ENCODE assay signal across 34 cellular contexts in the genomic region with DNA sequence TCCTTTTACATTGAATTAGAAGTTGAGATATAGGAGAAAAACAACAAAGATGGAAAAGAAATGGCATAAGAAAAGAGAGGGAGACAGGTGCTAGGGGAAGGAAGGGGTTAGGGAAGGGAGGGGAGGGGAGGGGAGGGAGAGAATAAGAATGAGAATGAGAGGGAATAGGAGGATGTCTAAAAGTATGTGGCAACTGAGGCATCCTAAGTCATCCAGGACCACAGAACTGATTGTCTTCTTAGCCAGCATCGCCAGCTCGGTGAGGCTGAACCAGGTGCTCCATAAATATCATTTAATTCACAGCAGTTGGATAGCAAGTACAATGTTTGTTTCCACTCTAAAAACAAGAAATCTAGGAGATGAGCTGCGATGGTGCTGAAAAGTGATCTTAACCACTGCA.
"Had no signal": no experiment of that assay in that cellular context is flagged by ENCODE, and none has a peak within 500 bp of the region (broad histone marks: within the 10 kb centered on the region; RNA-seq: fewer than 3 reads in every experiment).

No MANE protein-coding gene starts in this region.

- DNase-seq: Karpas-422, Kasumi-1, MG63, MM.1S, MV-4-11, NCI-H1048, NCI-H1092, NCI-H1092 treated with DMSO at 0.1 percent for 48 hours, NCI-H1105, NCI-H1105 treated with DMSO at 0.1 percent for 48 hours, NCI-H1417, NCI-H1417 treated with DMSO at 0.1 percent for 48 hours, NCI-H1436, NCI-H1436 treated with DMSO at 0.1 percent for 48 hours, NCI-H146, NCI-H1694, NCI-H1694 treated with DMSO at 0.1 percent for 48 hours, NCI-H187, NCI-H187 treated with DMSO at 0.1 percent for 48 hours, NCI-H1930, NCI-H2029, NCI-H2029 treated with DMSO at 0.1 percent for 48 hours, NCI-H2081, NCI-H2081 treated with DMSO at 0.1 percent for 48 hours, NCI-H2107, NCI-H2171, NCI-H2171 treated with DMSO at 0.1 percent for 48 hours, NCI-H2227 treated with DMSO at 0.1 percent for 48 hours, NCI-H226, NCI-H345, NCI-H446, NCI-H446 treated with DMSO at 0.1 percent for 48 hours, NCI-H510A, NCI-H510A treated with DMSO at 0.1 percent for 48 hours had no signal

- H3K9me3 ChIP-seq: MG63 had no signal

- H3K4me3 ChIP-seq: MG63 had no signal

- H3K36me3 ChIP-seq: MG63 had no signal

- H3K27me3 ChIP-seq: MG63 had no signal
